ENCODE assay signal across 9 cellular contexts in genomic region chr2:15939854-15940660, GRCh38. TPM values are rescaled to one million over a fixed set of nuclear protein-coding genes. Genes with fewer than 3 reads are reported as not detected.
DNase-seq lines count a peak whose midpoint lies in the region; ATAC-seq, FAIRE-seq and TF ChIP-seq lines count a peak whose summit lies in the region.
"Had no signal": no experiment of that assay in that cellular context is flagged by ENCODE, and none has a peak within 500 bp of the region (broad histone marks: within the 10 kb centered on the region; RNA-seq: fewer than 3 reads in every experiment).

Gene MYCN, plus strand, starts transcription at chr2:15940550. Its CDS starts 1,515 bp downstream, at chr2:15942065.

- peak; percentile 20 for ATAC-seq in HG02571 (IDR thresholded peaks at IDR 0.05; ENCODE audit: unreplicated experiment)
- ATAC-seq in upper lobe of right lung: peak; percentile 25

- H3K4me3 Mint-ChIP-seq in activated naive CD4-positive, alpha-beta T cell treated with anti-CD3 and anti-CD28 coated beads for 36 hours: peak within 1 kb of the TSS; percentile 58
- peak within 1 kb of the TSS; percentile 94 to 96 (median 95) for H3K4me3 Mint-ChIP-seq in nephron

- CTCF ChIA-PET in activated naive CD4-positive, alpha-beta T cell treated with anti-CD3 and anti-CD28 coated beads for 36 hours (lab: Charles Lee): interaction anchor here (0.7 to 3.5 kb wide), 30 partner anchors 8 to 673 kb away, joined by 3 to 29 read pairs (median 4); no protein-coding TSS in a partner anchor

- no peak within 1 kb of the TSS for H3K27ac ChIP-seq in upper lobe of right lung

- peaks cover 51% of the 10 kb centered on the region for H3K27me3 Mint-ChIP-seq in activated naive CD4-positive, alpha-beta T cell treated with anti-CD3 and anti-CD28 coated beads for 36 hours (ENCODE audit: low read depth)
- peaks cover 21% of the 10 kb centered on the region for H3K27me3 Mint-ChIP-seq in nephron (ENCODE audit: low read depth)

- peak in 1 of 3 experiments; percentile 85 for TF ChIP-seq CTCF in nephron (IDR thresholded peaks at IDR 0.05; ENCODE audit: unreplicated experiment in 3 of 3)
- no peak for TF ChIP-seq CTCF in upper lobe of right lung (IDR thresholded peaks at IDR 0.05)

- peak within 1 kb of the TSS; percentile 52 for H3K4me3 ChIP-seq in upper lobe of right lung

- no peaks in the 10 kb centered on the region for H3K9me3 ChIP-seq in upper lobe of right lung

- no peak for FAIRE-seq in frontal cortex (lab: Jason Lieb, UNC)

- peaks cover 40% of the 10 kb centered on the region for H3K4me1 ChIP-seq in upper lobe of right lung

- no peaks in the 10 kb centered on the region for H3K36me3 ChIP-seq in upper lobe of right lung

- no peaks in the 10 kb centered on the region for H3K36me3 Mint-ChIP-seq in activated naive CD4-positive, alpha-beta T cell treated with anti-CD3 and anti-CD28 coated beads for 36 hours (ENCODE audit: low read depth)
- peaks cover 5% of the 10 kb centered on the region for H3K36me3 Mint-ChIP-seq in nephron (ENCODE audit: low read depth)

- intact Hi-C loops in activated naive CD4-positive, alpha-beta T cell treated with anti-CD3 and anti-CD28 coated beads for 36 hours (cut with micrococcal nuclease): loop anchor here (1.0 to 5.0 kb wide), 10 partner anchors 28 to 669 kb away; no protein-coding TSS in a partner anchor
- intact Hi-C loops in upper lobe of right lung (cut with DNase I): loop anchor here (5.0 kb wide), 1 partner anchor 303 kb away; no protein-coding TSS in a partner anchor

- H3K27ac Mint-ChIP-seq in activated naive CD4-positive, alpha-beta T cell treated with anti-CD3 and anti-CD28 coated beads for 36 hours: no peak within 1 kb of the TSS
- peak within 1 kb of the TSS; percentile 66 to 81 (median 79) for H3K27ac Mint-ChIP-seq in nephron

- H3K9me3 Mint-ChIP-seq in activated naive CD4-positive, alpha-beta T cell treated with anti-CD3 and anti-CD28 coated beads for 36 hours: no peaks in the 10 kb centered on the region
- no peaks in the 10 kb centered on the region for H3K9me3 Mint-ChIP-seq in nephron

- DNase-seq in DMS53 (lab: John Stamatoyannopoulos, UW) (peak; percentile 80), NCI-H446 (lab: John Stamatoyannopoulos, UW) (peak; percentile 67 to 72), frontal cortex (ENCODE audit: low spot score in 2 of 2) (peak; percentile 54 to 74), upper lobe of right lung (no peak), OCI-M2 (lab: John Stamatoyannopoulos, UW; ENCODE audit: unreplicated experiment) (no peak)
- peak; percentile 68 for DNase-seq in activated naive CD4-positive, alpha-beta T cell treated with anti-CD3 and anti-CD28 coated beads for 36 hours

- H3K27me3 ChIP-seq in upper lobe of right lung: peaks cover 49% of the 10 kb centered on the region

- H3K4me1 Mint-ChIP-seq in activated naive CD4-positive, alpha-beta T cell treated with anti-CD3 and anti-CD28 coated beads for 36 hours (ENCODE audit: low read depth): peaks cover 31% of the 10 kb centered on the region
- H3K4me1 Mint-ChIP-seq in nephron: peaks cover 20% of the 10 kb centered on the region

RNA-seq across cellular contexts. Expression of gene MYCN, which starts in this region (rescaled TPM):
- total RNA-seq in activated naive CD4-positive, alpha-beta T cell treated with anti-CD3 and anti-CD28 coated beads for 36 hours: under 1 TPM in 1 of 2 experiments, not detected in 1; 0.19 TPM
- total RNA-seq in frontal cortex (70.5 TPM), upper lobe of right lung (0.49 TPM)
- total RNA-seq: T-helper 1 cell treated with Interleukin-12 subunit alpha and Interleukin-12 subunit beta and Interleukin-4 antibody, amounts not matched to agents 30 ng/mL and 1 ng/mL, for 36 hours had no signal

Comparison
In these comparisons a context has a peak if more than half of its experiments do, and no peak if none do; other contexts are left out.
1. RNA of gene MYCN (total RNA-seq): 70.5 TPM in frontal cortex (single experiment); 0.49 TPM in upper lobe of right lung (single experiment) and 0.19 TPM in activated naive CD4-positive, alpha-beta T cell treated with anti-CD3 and anti-CD28 coated beads for 36 hours; every median in the first group is over 10 times any median in the second.
2. Peak in DNase-seq in activated naive CD4-positive, alpha-beta T cell treated with anti-CD3 and anti-CD28 coated beads for 36 hours; RNA of the gene not detected or under 1 TPM.
3. Peak in ATAC-seq and H3K4me3 ChIP-seq in upper lobe of right lung; RNA of the gene not detected or under 1 TPM.
4. DNase-seq: peak in DMS53 (single experiment), NCI-H446 (2 of 2) and frontal cortex (2 of 2); none in upper lobe of right lung (single experiment) and OCI-M2 (single experiment).